ENCODE assay signal across 8 cellular contexts in the genomic region with DNA sequence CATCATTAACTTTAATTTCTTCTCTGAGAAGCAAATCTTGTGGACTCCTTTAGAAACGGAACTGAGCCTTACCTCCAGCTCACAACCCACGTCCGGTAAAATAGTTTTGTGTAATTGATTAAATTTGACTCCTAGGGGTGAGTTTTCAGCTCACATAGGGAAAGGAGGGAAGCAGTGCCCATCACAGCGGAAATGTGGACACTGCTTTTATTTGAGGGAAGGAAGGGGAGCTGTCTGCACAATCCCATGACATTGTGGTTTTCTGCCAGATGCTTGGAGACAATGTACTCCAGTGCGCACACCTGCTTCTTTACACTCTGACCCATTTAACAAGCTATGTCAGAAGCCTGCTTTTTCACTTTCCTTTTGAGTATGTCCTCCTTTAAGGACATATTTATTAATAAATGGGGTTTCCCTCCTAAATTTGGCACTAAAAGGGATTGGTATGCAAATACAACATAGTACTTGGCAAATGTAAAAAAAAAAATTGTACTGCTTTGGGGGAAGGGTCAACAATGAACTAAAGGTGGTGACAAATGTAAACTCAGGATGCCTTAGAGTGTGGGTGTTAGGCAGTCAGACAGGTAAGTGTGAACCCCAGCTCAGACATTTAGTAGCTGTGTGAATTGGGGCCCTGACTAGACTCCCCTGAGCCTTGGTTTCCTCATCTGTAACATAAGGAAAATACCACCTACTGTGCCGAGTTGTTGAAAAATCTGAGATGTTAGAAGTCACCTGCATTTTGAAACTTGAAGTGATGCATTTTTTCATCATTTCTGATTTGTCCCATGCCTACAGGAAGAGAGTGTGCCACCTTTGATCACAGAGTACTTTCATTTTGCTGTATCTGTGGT.
DNase-seq lines count a peak whose midpoint lies in the region; ATAC-seq, FAIRE-seq and TF ChIP-seq lines count a peak whose summit lies in the region.

No MANE protein-coding gene starts in this region.

- no peak overlapping the region for H2AFZ ChIP-seq in Karpas-422 (ENCODE audit: low read length)

- no peaks in the 10 kb centered on the region for H3K4me1 Mint-ChIP-seq in endothelial cell (ENCODE audit: unreplicated experiment)

- no peaks in the 10 kb centered on the region for H4K20me1 ChIP-seq in Karpas-422 (ENCODE audit: insufficient read depth, low read depth, low read length)

- DNase-seq in Karpas-422 = peak; percentile 49
- no peak for DNase-seq in endothelial cell (ENCODE audit: low spot score)
- no peak for DNase-seq in upper lobe of right lung
- no peak for DNase-seq in hypothalamus (lab: John Stamatoyannopoulos, UW)
- DNase-seq in omental fat pad (ENCODE audit: low spot score) = no peak
- DNase-seq in kidney = no peak

- no peaks in the 10 kb centered on the region for H3K27me3 Mint-ChIP-seq in endothelial cell (ENCODE audit: unreplicated experiment)

- H3K36me3 ChIP-seq in Karpas-422 (ENCODE audit: insufficient read depth, low read length) (no peaks in the 10 kb centered on the region), upper lobe of right lung (no peaks in the 10 kb centered on the region), kidney (ENCODE audit: control insufficient read depth in 1 of 2, insufficient read depth in 2 of 2, low read length in 2 of 2) (no peaks in the 10 kb centered on the region)

- H3K27ac ChIP-seq in Karpas-422 (ENCODE audit: low read length) = no peak overlapping the region
- peak overlapping the region; percentile 81 for H3K27ac ChIP-seq in upper lobe of right lung
- H3K27ac ChIP-seq in kidney (ENCODE audit: low read depth in 2 of 2, low read length in 2 of 2) = no peak overlapping the region

- ATAC-seq in GM18517 (IDR thresholded peaks at IDR 0.05; ENCODE audit: unreplicated experiment) (peak; percentile 79), GM21619 (IDR thresholded peaks at IDR 0.05; ENCODE audit: unreplicated experiment) (peak; percentile 63), upper lobe of right lung (peak; percentile 79), omental fat pad (ENCODE audit: low FRiP score) (no peak)

- H3K9me3 ChIP-seq in Karpas-422 (ENCODE audit: low read length) = no peaks in the 10 kb centered on the region
- no peaks in the 10 kb centered on the region for H3K9me3 ChIP-seq in upper lobe of right lung
- no peaks in the 10 kb centered on the region for H3K9me3 ChIP-seq in kidney (ENCODE audit: control insufficient read depth in 1 of 2, low read length in 2 of 2)

- H3K36me3 Mint-ChIP-seq in endothelial cell (ENCODE audit: low read depth, unreplicated experiment) = no peaks in the 10 kb centered on the region

- H3K27ac Mint-ChIP-seq in endothelial cell (ENCODE audit: unreplicated experiment) = peak overlapping the region; percentile 48

- no peaks in the 10 kb centered on the region for H3K79me2 ChIP-seq in Karpas-422 (ENCODE audit: low read length)

- FAIRE-seq in kidney (lab: Jason Lieb, UNC) = no peak

- peaks cover 32% of the 10 kb centered on the region for H3K4me1 ChIP-seq in Karpas-422 (ENCODE audit: low read length)
- peaks cover 18% of the 10 kb centered on the region for H3K4me1 ChIP-seq in upper lobe of right lung
- H3K4me1 ChIP-seq in kidney (ENCODE audit: control insufficient read depth in 1 of 2, insufficient read depth in 1 of 2, low read depth in 1 of 2, low read length in 2 of 2) = no peaks in the 10 kb centered on the region

- TF ChIP-seq CTCF in endothelial cell (IDR thresholded peaks at IDR 0.05; ENCODE audit: unreplicated experiment) (no peak), upper lobe of right lung (IDR thresholded peaks at IDR 0.05) (no peak), omental fat pad (IDR thresholded peaks at IDR 0.05) (no peak), kidney (IDR thresholded peaks at IDR 0.05; ENCODE audit: borderline replicate concordance, extremely low read depth, insufficient read depth) (no peak)

- no peak overlapping the region for H3K4me3 Mint-ChIP-seq in endothelial cell (ENCODE audit: unreplicated experiment)

- no peak overlapping the region for H3K9ac ChIP-seq in Karpas-422 (ENCODE audit: low read length)
- no peak overlapping the region for H3K9ac ChIP-seq in kidney (ENCODE audit: low read length in 2 of 2)

- H3K27me3 ChIP-seq in Karpas-422 (ENCODE audit: low read length) (no peaks in the 10 kb centered on the region), upper lobe of right lung (no peaks in the 10 kb centered on the region)

- H3K9me3 Mint-ChIP-seq in endothelial cell (ENCODE audit: unreplicated experiment) = no peaks in the 10 kb centered on the region

- intact Hi-C loops in upper lobe of right lung (cut with DNase I) = no loop called here
- intact Hi-C loops in kidney (cut with DNase I) = no loop called here

- H3K9me2 ChIP-seq in Karpas-422 (replicated peaks; ENCODE audit: insufficient read depth, low read length) = no peaks in the 10 kb centered on the region

- peak overlapping the region; percentile 29 for H3K4me2 ChIP-seq in Karpas-422 (ENCODE audit: low read depth, low read length, poor library complexity, severe bottlenecking)

- H3K4me3 ChIP-seq in Karpas-422 (ENCODE audit: low read length) (no peak overlapping the region), upper lobe of right lung (no peak overlapping the region), kidney (ENCODE audit: low read length in 2 of 2) (no peak overlapping the region)
